In the genomic region with DNA sequence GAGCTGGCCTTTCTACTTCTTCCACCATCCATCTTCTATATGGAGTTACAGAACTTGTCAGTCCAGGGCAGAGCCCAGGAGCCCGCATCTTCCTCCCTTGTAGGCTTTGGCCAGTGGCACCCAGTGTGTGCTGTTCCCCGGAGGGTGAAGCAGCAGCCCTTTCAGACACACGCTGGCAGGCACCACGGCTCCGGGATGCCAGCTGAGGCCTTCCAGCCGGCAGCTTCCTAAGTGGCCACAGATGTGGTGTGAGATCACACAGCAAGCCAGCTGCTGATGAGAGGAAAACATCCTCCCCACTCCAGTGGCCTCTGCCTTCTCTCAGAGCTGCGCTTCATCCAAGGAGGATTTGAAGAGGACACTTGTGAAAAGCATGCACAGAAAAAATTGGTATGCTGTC, we compare ENCODE assay signal across 18 cellular contexts. TPM values are rescaled to one million over a fixed set of nuclear protein-coding genes. Genes with fewer than 3 reads are reported as not detected.
A peak's percentile ranks its signal among the peaks of the same experiment; 100 is the strongest.
DNase-seq lines count a peak whose midpoint lies in the region; ATAC-seq and TF ChIP-seq lines count a peak whose summit lies in the region.
"Had no signal": no experiment of that assay in that cellular context is flagged by ENCODE, and none has a peak within 500 bp of the region (broad histone marks: within the 10 kb centered on the region; RNA-seq: fewer than 3 reads in every experiment).

No MANE protein-coding gene starts in this region.

- H3K27ac Mint-ChIP-seq in stimulated activated naive B cell treated with anti-CD40 and anti-IgM and Interleukin-4, amounts not matched to agents 10 μg/mL and 1 μg/mL and 100 μg/mL, for 72 hours = no peak overlapping the region
- H3K27ac Mint-ChIP-seq: activated T-helper 1 cell treated with anti-CD3 and anti-CD28 coated beads, Interleukin-12 subunit alpha, Interleukin-12 subunit beta, Interleukin-2, Interleukin-4 antibody, amounts not matched to agents 30 ng/mL and 10 ng/mL and 1 ng/mL, durations not matched to agents 14 hours and 24 hours and 36 hours; immature natural killer cell had no signal

- H3K36me3 ChIP-seq in tibial nerve = no peaks in the 10 kb centered on the region
- H3K36me3 ChIP-seq: BLaER1, prostate gland, tibial artery had no signal

- H3K4me1 Mint-ChIP-seq in stimulated activated naive B cell treated with anti-CD40 and anti-IgM and Interleukin-4, amounts not matched to agents 10 μg/mL and 1 μg/mL and 100 μg/mL, for 72 hours = peaks cover 0 to 2% of the 10 kb centered on the region in 2 donors
- H3K4me1 Mint-ChIP-seq: immature natural killer cell had no signal

- no peak overlapping the region for H3K27ac ChIP-seq in tibial nerve
- H3K27ac ChIP-seq: BLaER1, prostate gland, tibial artery had no signal

- H3K4me1 ChIP-seq in tibial nerve = peaks cover 0 to 12% (median 0%) of the 10 kb centered on the region in 4 donors
- H3K4me1 ChIP-seq: BLaER1, prostate gland, tibial artery had no signal

- peaks cover 20 to 51% of the 10 kb centered on the region in 2 donors for H3K27me3 Mint-ChIP-seq in stimulated activated naive B cell treated with anti-CD40 and anti-IgM and Interleukin-4, amounts not matched to agents 10 μg/mL and 1 μg/mL and 100 μg/mL, for 72 hours

- H3K36me3 Mint-ChIP-seq in stimulated activated naive B cell treated with anti-CD40 and anti-IgM and Interleukin-4, amounts not matched to agents 10 μg/mL and 1 μg/mL and 100 μg/mL, for 72 hours = no peaks in the 10 kb centered on the region
- H3K36me3 Mint-ChIP-seq: immature natural killer cell had no signal

- 54 to 64% methylated on average over 7 of the region's 7 CpGs for WGBS in tibial nerve, 2 donors

- no peak overlapping the region for H3K4me3 Mint-ChIP-seq in stimulated activated naive B cell treated with anti-CD40 and anti-IgM and Interleukin-4, amounts not matched to agents 10 μg/mL and 1 μg/mL and 100 μg/mL, for 72 hours
- H3K4me3 Mint-ChIP-seq: activated T-helper 1 cell treated with anti-CD3 and anti-CD28 coated beads, Interleukin-12 subunit alpha, Interleukin-12 subunit beta, Interleukin-2, Interleukin-4 antibody, amounts not matched to agents 30 ng/mL and 10 ng/mL and 1 ng/mL, durations not matched to agents 14 hours and 24 hours and 36 hours; immature natural killer cell had no signal

- no peaks in the 10 kb centered on the region for H3K9me3 Mint-ChIP-seq in stimulated activated naive B cell treated with anti-CD40 and anti-IgM and Interleukin-4, amounts not matched to agents 10 μg/mL and 1 μg/mL and 100 μg/mL, for 72 hours
- H3K9me3 Mint-ChIP-seq: activated T-helper 1 cell treated with anti-CD3 and anti-CD28 coated beads, Interleukin-12 subunit alpha, Interleukin-12 subunit beta, Interleukin-2, Interleukin-4 antibody, amounts not matched to agents 30 ng/mL and 10 ng/mL and 1 ng/mL, durations not matched to agents 14 hours and 24 hours and 36 hours; immature natural killer cell had no signal

- H3K27me3 ChIP-seq in tibial nerve = peaks cover 0 to 1% of the 10 kb centered on the region in 2 donors
- H3K27me3 ChIP-seq: BLaER1 had no signal

- no peak for TF ChIP-seq POLR2A in tibial nerve (IDR thresholded peaks at IDR 0.05)

- no peaks in the 10 kb centered on the region for H3K9me3 ChIP-seq in tibial nerve
- H3K9me3 ChIP-seq: BLaER1, prostate gland, tibial artery had no signal

- no peak for TF ChIP-seq CTCF in tibial nerve (IDR thresholded peaks at IDR 0.05)

- no peak for ATAC-seq in stimulated activated naive B cell treated with anti-CD40 and anti-IgM and Interleukin-4, amounts not matched to agents 10 μg/mL and 1 μg/mL and 100 μg/mL, for 72 hours (replicated peaks)
- ATAC-seq: Right ventricle myocardium inferior had no signal

- DNase-seq in GM03348 (ENCODE audit: low spot score) = peak; percentile 57
- peak; percentile 65 to 92 for DNase-seq in NCI-H524 (lab: John Stamatoyannopoulos, UW)
- peak; percentile 54 for DNase-seq in fibroblast of peridontal ligament (ENCODE audit: extremely low read depth)
- DNase-seq in occipital lobe (lab: John Stamatoyannopoulos, UW) = peak; percentile 44
- no peak for DNase-seq in NCI-H748 treated with DMSO at 0.1 percent for 48 hours (lab: John Stamatoyannopoulos, UW)
- DNase-seq in tibial nerve (ENCODE audit: low spot score in 2 of 2) = no peak
- DNase-seq in stimulated activated naive B cell treated with anti-CD40 and anti-IgM and Interleukin-4, amounts not matched to agents 10 μg/mL and 1 μg/mL and 100 μg/mL, for 72 hours = no peak
- DNase-seq in activated CD4-positive, alpha-beta T cell treated with anti-CD3 and anti-CD28 coated beads, Interleukin-2, amount 50 U/mL, for 48 hours = no peak
- DNase-seq: aorta, immature natural killer cell had no signal

- no peak for TF ChIP-seq EP300 in tibial nerve (IDR thresholded peaks at IDR 0.05)

- H3K4me3 ChIP-seq in tibial nerve = no peak overlapping the region
- H3K4me3 ChIP-seq: BLaER1, prostate gland, tibial artery had no signal

RNA-seq across cellular contexts. Expression of a gene that starts 24.1 kb away (rescaled TPM):
- total RNA-seq in occipital lobe (10.5 TPM), tibial nerve (1 to 10 TPM in 2 of 4 donors, not detected in 2; 1.6 to 6.6 TPM)
- total RNA-seq: activated T-helper 1 cell treated with anti-CD3 and anti-CD28 coated beads, Interleukin-12 subunit alpha, Interleukin-12 subunit beta, Interleukin-2, Interleukin-4 antibody, amounts not matched to agents 30 ng/mL and 10 ng/mL and 1 ng/mL, durations not matched to agents 14 hours and 24 hours and 36 hours; dermis microvascular lymphatic vessel endothelial cell; fibroblast of lung; mononuclear cell; prostate gland; Right ventricle myocardium inferior had no signal

Comparison
In these comparisons a context has a peak if more than half of its experiments do, and no peak if none do; other contexts are left out.
1. DNase-seq: peak in GM03348 (single experiment), NCI-H524 (2 of 2), fibroblast of peridontal ligament (single experiment) and occipital lobe (single experiment); none in NCI-H748 treated with DMSO at 0.1 percent for 48 hours (single experiment), tibial nerve (0 of 2), stimulated activated naive B cell treated with anti-CD40 and anti-IgM and Interleukin-4, amounts not matched to agents 10 μg/mL and 1 μg/mL and 100 μg/mL, for 72 hours (single experiment) and activated CD4-positive, alpha-beta T cell treated with anti-CD3 and anti-CD28 coated beads, Interleukin-2, amount 50 U/mL, for 48 hours (0 of 2).